ENCODE assay signal across 16 cellular contexts in the genomic region with DNA sequence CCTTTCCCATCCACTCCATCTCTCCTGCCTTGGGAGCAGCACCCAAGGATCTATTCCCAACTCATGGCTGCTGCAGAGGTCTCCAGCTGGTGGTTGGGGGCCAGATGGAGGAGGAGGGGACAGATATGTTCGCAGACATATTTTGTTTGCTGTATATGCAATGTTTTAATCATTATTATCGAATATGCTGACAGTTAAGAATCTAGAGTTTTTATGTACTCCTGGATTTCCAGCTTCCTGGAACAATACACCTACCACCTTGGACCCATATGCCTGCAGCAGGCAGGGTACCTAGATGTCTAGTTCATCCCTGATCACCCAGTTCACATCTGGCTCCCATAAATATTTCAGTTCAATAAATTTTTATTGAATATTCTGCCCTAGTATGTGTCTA. TPM values are rescaled to one million over a fixed set of nuclear protein-coding genes. Genes with fewer than 3 reads are reported as not detected.
DNase-seq lines count a peak whose midpoint lies in the region; ATAC-seq, FAIRE-seq and TF ChIP-seq lines count a peak whose summit lies in the region.
"Had no signal": no experiment of that assay in that cellular context is flagged by ENCODE, and none has a peak within 500 bp of the region (broad histone marks: within the 10 kb centered on the region; RNA-seq: fewer than 3 reads in every experiment).

No MANE protein-coding gene starts in this region.

- H3K4me3 ChIP-seq in A549 (no peak overlapping the region), HUES64 (ENCODE audit: low read length) (peak overlapping the region; percentile 70), epithelial cell of esophagus (ENCODE audit: low read length) (peak overlapping the region; percentile 84)

- H3K9me3 ChIP-seq in A549 (no peaks in the 10 kb centered on the region), HUES64 (ENCODE audit: insufficient read depth, low read depth, low read length) (no peaks in the 10 kb centered on the region)

- no peak overlapping the region for H3K4me2 ChIP-seq in A549

- H3K4me1 ChIP-seq in A549 (peaks cover 5% of the 10 kb centered on the region; the same call in 1 of the 3 replicates), HUES64 (ENCODE audit: insufficient read depth, low read length) (peaks cover 19% of the 10 kb centered on the region)

- TF ChIP-seq POLR2A in A549 (IDR thresholded peaks at IDR 0.05; ENCODE audit: low read length) = no peak

- H3K9ac ChIP-seq in HUES64 (ENCODE audit: low read depth, low read length) = no peak overlapping the region

- DNase-seq in A549 (ENCODE audit: low read depth in 1 of 2, low spot score in 1 of 2) (no peak), epithelial cell of esophagus (ENCODE audit: low read depth) (no peak), AG20443 (ENCODE audit: low spot score) (no peak), T-helper 9 cell (no peak)
- DNase-seq in naive thymus-derived CD8-positive, alpha-beta T cell = no peak
- DNase-seq: activated B cell treated with CpG ODN at 0.5 μM for 24 hours; left ventricle myocardium inferior; NCI-H1436 treated with DMSO at 0.1 percent for 48 hours; NCI-H446 treated with DMSO at 0.1 percent for 48 hours; stimulated activated naive CD4-positive, alpha-beta T cell treated with Interleukin-2 at 50 U/mL for 16 hours had no signal

- WGBS in A549 (ENCODE audit: missing lambda C conversion rate) = 81% methylated on average over 2 of the region's 2 CpGs
- WGBS in HUES64 = 93% methylated on average over 1 of the region's 2 CpGs

- H3K27me3 ChIP-seq in HUES64 (ENCODE audit: insufficient read depth, low read length) = peaks cover 58% of the 10 kb centered on the region

- H3K27ac ChIP-seq in A549 (no peak overlapping the region), HUES64 (ENCODE audit: low read depth, low read length) (no peak overlapping the region)
- H3K27ac ChIP-seq: left ventricle myocardium inferior, neutrophil had no signal

- no peak for TF ChIP-seq EP300 in A549 (IDR thresholded peaks at IDR 0.05)

- H3K4me1 Mint-ChIP-seq in naive thymus-derived CD8-positive, alpha-beta T cell = peaks cover 27 to 60% (median 55%) of the 10 kb centered on the region in 4 donors

- TF ChIP-seq CTCF in A549 (IDR thresholded peaks at IDR 0.05) (no peak), epithelial cell of esophagus (IDR thresholded peaks at IDR 0.05; ENCODE audit: insufficient read depth, low read depth, low read length, missing control alignments) (no peak)

- no peaks in the 10 kb centered on the region for H3K36me3 ChIP-seq in HUES64 (ENCODE audit: insufficient read depth, low read length)
- H3K36me3 ChIP-seq: left ventricle myocardium inferior, neutrophil had no signal

- peak overlapping the region in 8 of 10 donors; percentile 3 to 79 (median 50) for H3K4me3 Mint-ChIP-seq in naive thymus-derived CD8-positive, alpha-beta T cell

- no peaks in the 10 kb centered on the region for H3K27me3 Mint-ChIP-seq in naive thymus-derived CD8-positive, alpha-beta T cell
- H3K27me3 Mint-ChIP-seq: activated B cell treated with CpG ODN at 0.5 μM for 24 hours had no signal

- no peaks in the 10 kb centered on the region for H3K9me3 Mint-ChIP-seq in naive thymus-derived CD8-positive, alpha-beta T cell
- H3K9me3 Mint-ChIP-seq: activated B cell treated with CpG ODN at 0.5 μM for 24 hours had no signal

- CTCF ChIA-PET in A549 (lab: Yijun Ruan, JAX) = interaction anchor here (1.5 to 4.2 kb wide), 4 partner anchors 10 to 114 kb away, joined by 3 to 28 read pairs (median 8); no protein-coding TSS in a partner anchor

- TF ChIP-seq RAD21 in A549 (conservative IDR thresholded peaks at IDR 0.05 in 1 of 2, IDR thresholded peaks at IDR 0.05 in 1 of 2) = no peak

- H3K36me3 Mint-ChIP-seq in naive thymus-derived CD8-positive, alpha-beta T cell = no peaks in the 10 kb centered on the region

- ATAC-seq in A549 (no peak), HG03159 (IDR thresholded peaks at IDR 0.05; ENCODE audit: unreplicated experiment) (no peak), HG03565 (IDR thresholded peaks at IDR 0.05; ENCODE audit: unreplicated experiment) (no peak)
- ATAC-seq in naive thymus-derived CD8-positive, alpha-beta T cell = no peak
- ATAC-seq: activated naive CD4-positive, alpha-beta T cell treated with anti-CD3 and anti-CD28 coated beads, Interleukin-2, amount 50 U/mL, for 72 hours had no signal

- POLR2A ChIA-PET in A549 (lab: Yijun Ruan, JAX) = no interaction called here
- POLR2A ChIA-PET in naive thymus-derived CD8-positive, alpha-beta T cell (lab: Charles Lee) = interaction anchor here (0.6 to 7.0 kb wide), 3 partner anchors 9 to 52 kb away, joined by 5 to 99 read pairs (median 20); a partner anchor contains a TSS

- FAIRE-seq in A549 (lab: Jason Lieb, UNC) = no peak
- FAIRE-seq: endothelial cell of umbilical vein had no signal

- peak overlapping the region in 4 of 10 donors; percentile 22 to 83 (median 55) for H3K27ac Mint-ChIP-seq in naive thymus-derived CD8-positive, alpha-beta T cell
- H3K27ac Mint-ChIP-seq: activated B cell treated with CpG ODN at 0.5 μM for 24 hours; activated naive CD4-positive, alpha-beta T cell treated with anti-CD3 and anti-CD28 coated beads, Interleukin-2, amount 50 U/mL, for 72 hours had no signal

TF ChIP-seq in A549, 52 proteins besides CTCF, POLR2A, EP300 and RAD21:
- TF ChIP-seq, protein P1, sequence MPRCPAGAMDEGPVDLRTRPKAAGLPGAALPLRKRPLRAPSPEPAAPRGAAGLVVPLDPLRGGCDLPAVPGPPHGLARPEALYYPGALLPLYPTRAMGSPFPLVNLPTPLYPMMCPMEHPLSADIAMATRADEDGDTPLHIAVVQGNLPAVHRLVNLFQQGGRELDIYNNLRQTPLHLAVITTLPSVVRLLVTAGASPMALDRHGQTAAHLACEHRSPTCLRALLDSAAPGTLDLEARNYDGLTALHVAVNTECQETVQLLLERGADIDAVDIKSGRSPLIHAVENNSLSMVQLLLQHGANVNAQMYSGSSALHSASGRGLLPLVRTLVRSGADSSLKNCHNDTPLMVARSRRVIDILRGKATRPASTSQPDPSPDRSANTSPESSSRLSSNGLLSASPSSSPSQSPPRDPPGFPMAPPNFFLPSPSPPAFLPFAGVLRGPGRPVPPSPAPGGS (IDR thresholded peaks at IDR 0.05) = no peak
- TF ChIP-seq MAFK (IDR thresholded peaks at IDR 0.05; ENCODE audit: partially characterized antibody) = peak; percentile 56

RNA-seq across cellular contexts. Expression of a gene that starts 9.0 kb away (rescaled TPM):
- polyA plus RNA-seq in A549 (2011; rRNA removed) (3.1 TPM in 2 replicates), A549 (2017; fragmentation: RNase III; extraction: RNeasy Plus Mini Kit Qiagen cat#74134 plus additional on column Dnase treatment) (3.6 to 4.4 TPM (median 4.1 TPM) in 3 replicates)
- polyA plus RNA-seq in A549 (2012; cell fraction: cytosol; rRNA removed) = 7.4 and 10.3 TPM in 2 replicates
- 17.2 and 21.2 TPM in 2 replicates for polyA plus RNA-seq in A549 (2012; cell fraction: nucleus; rRNA removed)
- 2.3 and 2.6 TPM in 2 replicates for polyA minus RNA-seq in A549 (2011; rRNA and poly(A)+ RNA removed)
- polyA plus RNA-seq in HUES64 (2013, experiment 1 of 2) = 4.8 TPM
- polyA plus RNA-seq in HUES64 (2013, experiment 2 of 2) = 6.3 TPM
- 10 to 100 TPM; 20.3 to 24.5 TPM for total RNA-seq in naive thymus-derived CD8-positive, alpha-beta T cell
- polyA plus RNA-seq in naive thymus-derived CD8-positive, alpha-beta T cell = 10 to 100 TPM in 1 of 3 donors, 1 to 10 TPM in 2; 4.5 to 21.4 (median 9.4) TPM
